In the genomic region with DNA sequence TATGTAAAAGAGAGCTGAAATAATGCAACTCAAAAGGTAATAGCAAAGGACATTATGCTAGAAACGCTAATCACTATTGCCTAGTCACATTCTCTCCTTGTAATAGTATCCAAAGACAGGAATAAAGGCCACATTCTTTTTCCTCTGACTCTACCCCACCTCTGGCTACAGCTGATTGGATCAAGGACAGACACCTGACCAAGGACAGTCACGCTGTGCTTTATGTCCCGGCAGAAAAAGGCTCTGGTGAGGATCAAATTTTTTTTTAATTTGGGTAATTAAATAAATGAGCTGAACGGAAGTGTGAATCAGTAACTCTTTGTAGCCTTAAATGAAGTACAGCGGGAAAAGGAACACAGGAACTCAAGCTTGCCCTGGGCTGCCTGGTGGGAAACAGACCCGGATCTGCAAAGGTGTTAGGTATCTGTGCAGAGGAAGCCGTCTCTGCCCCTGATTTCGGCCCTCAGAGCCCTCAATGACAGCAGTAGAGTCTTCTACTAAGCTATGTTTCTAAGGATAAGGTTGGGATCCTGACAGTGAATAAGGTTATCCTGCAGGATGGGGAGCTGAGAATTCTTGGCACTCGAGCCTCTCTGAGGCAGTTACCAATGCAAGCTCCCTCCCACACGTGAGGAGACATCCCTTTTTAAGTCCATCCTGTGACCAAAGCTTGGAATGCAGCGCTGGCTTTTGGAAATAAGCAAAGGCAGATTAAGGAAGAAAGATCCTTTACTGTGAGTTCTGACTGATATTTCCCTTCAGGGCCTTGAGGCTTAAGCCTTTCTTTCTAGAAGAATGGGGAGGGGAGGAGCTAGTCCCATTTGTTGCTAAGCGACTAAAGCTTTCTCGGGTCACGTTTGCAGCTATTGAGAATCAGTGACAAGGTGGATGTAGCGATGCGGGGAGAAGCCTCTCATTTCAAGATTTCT, we compare ENCODE assay signal across 12 cellular contexts. TPM values are rescaled to one million over a fixed set of nuclear protein-coding genes. Genes with fewer than 3 reads are reported as not detected.
DNase-seq lines count a peak whose midpoint lies in the region; ATAC-seq and TF ChIP-seq lines count a peak whose summit lies in the region.
"Had no signal": no experiment of that assay in that cellular context is flagged by ENCODE, and none has a peak within 500 bp of the region (broad histone marks: within the 10 kb centered on the region; RNA-seq: fewer than 3 reads in every experiment).

No MANE protein-coding gene starts in this region.

- H3K4me3 ChIP-seq in mammary epithelial cell (replicated peaks in 1 of 3; ENCODE audit: insufficient read depth in 1 of 3, low read depth in 2 of 3, low read length in 3 of 3) (no peak overlapping the region), breast epithelium (no peak overlapping the region), iPS-11a (ENCODE audit: low read depth, low read length) (peak overlapping the region; percentile 25)
- H3K4me3 ChIP-seq: A549, right atrium auricular region had no signal

- H3K27ac ChIP-seq in mammary epithelial cell (ENCODE audit: insufficient read depth, low read depth, low read length) (no peak overlapping the region), breast epithelium (no peak overlapping the region)
- H3K27ac ChIP-seq: right atrium auricular region had no signal

- BruUV-seq in mammary epithelial cell (replicated peaks; lab: Mats Ljungman, UMichigan): no TSS peak

- no peak for TF ChIP-seq POLR2A in breast epithelium (IDR thresholded peaks at IDR 0.05)

- DNase-seq in mammary epithelial cell (no peak), breast epithelium (ENCODE audit: low spot score in 2 of 2) (no peak), activated B cell treated with CpG ODN at 0.5 μM for 24 hours (no peak), type B pancreatic cell (ENCODE audit: extremely low spot score, unreplicated experiment) (no peak), DMS 273 (lab: John Stamatoyannopoulos, UW; ENCODE audit: unreplicated experiment) (no peak), HuH-7 (ENCODE audit: low spot score) (no peak)
- DNase-seq: PC-3; stimulated activated naive CD8-positive, alpha-beta T cell treated with anti-CD3 and anti-CD28 coated beads, Interleukin-15, Interleukin-2, amounts not matched to agents 100 U/mL and 50 U/mL, for 24 hours had no signal

- H3K9me3 ChIP-seq in mammary epithelial cell (replicated peaks; ENCODE audit: insufficient read depth, low read length) (no peaks in the 10 kb centered on the region), breast epithelium (peaks cover 0 to 4% of the 10 kb centered on the region in 2 donors)
- H3K9me3 ChIP-seq: A549 had no signal

- intact Hi-C loops in mammary epithelial cell (cut with micrococcal nuclease) (no loop called here), breast epithelium (cut with DNase I; ENCODE audit: low total_unique reads) (loop anchor here (5.0 kb wide), 1 partner anchor 1563 kb away; no protein-coding TSS in a partner anchor), activated B cell treated with CpG ODN at 0.5 μM for 24 hours (cut with micrococcal nuclease) (no loop called here)

- POLR2A ChIA-PET in activated B cell treated with CpG ODN at 0.5 μM for 24 hours (lab: Charles Lee): interaction anchor here (1.0 kb wide), 1 partner anchor 27 kb away, joined by 3 read pairs; no protein-coding TSS in a partner anchor

- dilution Hi-C loops in mammary epithelial cell (cut with HindIII; ENCODE audit: low sequenced_read_pairs): no loop called here

- H3K36me3 ChIP-seq in mammary epithelial cell (ENCODE audit: insufficient read depth, low read length) (no peaks in the 10 kb centered on the region), breast epithelium (no peaks in the 10 kb centered on the region)
- H3K36me3 ChIP-seq: right atrium auricular region had no signal

- in situ Hi-C loops in mammary epithelial cell (cut with MboI; ENCODE audit: low sequenced_read_pairs in 2 of 2): no loop called here

- H3K27me3 Mint-ChIP-seq in activated B cell treated with CpG ODN at 0.5 μM for 24 hours (no peaks in the 10 kb centered on the region), type B pancreatic cell (no peaks in the 10 kb centered on the region)

- H3K36me3 Mint-ChIP-seq in activated B cell treated with CpG ODN at 0.5 μM for 24 hours (ENCODE audit: low read depth) (no peaks in the 10 kb centered on the region), type B pancreatic cell (peaks cover 5% of the 10 kb centered on the region)

- H3K4me1 ChIP-seq in mammary epithelial cell (ENCODE audit: insufficient read depth, low read length) (peaks cover 19% of the 10 kb centered on the region), breast epithelium (no peaks in the 10 kb centered on the region)
- H3K4me1 ChIP-seq: right atrium auricular region had no signal

- CTCF ChIA-PET in mammary epithelial cell (lab: Charles Lee; ENCODE audit: low non-redundant PET): no interaction called here
- CTCF ChIA-PET in activated B cell treated with CpG ODN at 0.5 μM for 24 hours (lab: Charles Lee): interaction anchor here (1.0 kb wide), 1 partner anchor 35 kb away, joined by 3 read pairs; no protein-coding TSS in a partner anchor

- TF ChIP-seq CTCF in mammary epithelial cell (conservative IDR thresholded peaks at IDR 0.05 in 1 of 2, IDR thresholded peaks at IDR 0.05 in 1 of 2; ENCODE audit: extremely low read depth in 1 of 2, insufficient read depth in 1 of 2, low read depth in 1 of 2, low read length in 2 of 2) (no peak), breast epithelium (IDR thresholded peaks at IDR 0.05) (no peak), activated B cell treated with CpG ODN at 0.5 μM for 24 hours (IDR thresholded peaks at IDR 0.05) (no peak), type B pancreatic cell (conservative IDR thresholded peaks at IDR 0.05) (no peak)

- peak overlapping the region; percentile 67 for H3K4me2 ChIP-seq in mammary epithelial cell (ENCODE audit: insufficient read depth, low read depth, low read length)

- peaks cover 13% of the 10 kb centered on the region for H3K4me1 Mint-ChIP-seq in activated B cell treated with CpG ODN at 0.5 μM for 24 hours
- H3K4me1 Mint-ChIP-seq in type B pancreatic cell (ENCODE audit: unreplicated experiment): peaks cover 26% of the 10 kb centered on the region

- no peaks in the 10 kb centered on the region for H3K27me3 ChIP-seq in mammary epithelial cell (ENCODE audit: insufficient read depth, low read length)
- no peaks in the 10 kb centered on the region for H3K27me3 ChIP-seq in breast epithelium
- H3K27me3 ChIP-seq: right atrium auricular region had no signal

- ATAC-seq in activated B cell treated with CpG ODN at 0.5 μM for 24 hours (ENCODE audit: low read depth) (peak; percentile 71), HG02610 (IDR thresholded peaks at IDR 0.05; ENCODE audit: unreplicated experiment) (no peak)
- ATAC-seq: PC-3; stimulated activated naive CD8-positive, alpha-beta T cell treated with anti-CD3 and anti-CD28 coated beads, Interleukin-15, Interleukin-2, amounts not matched to agents 100 U/mL and 50 U/mL, for 24 hours had no signal

- H3K9me3 Mint-ChIP-seq in activated B cell treated with CpG ODN at 0.5 μM for 24 hours (no peaks in the 10 kb centered on the region), type B pancreatic cell (peaks cover 8% of the 10 kb centered on the region)

- no peak overlapping the region for H3K27ac Mint-ChIP-seq in activated B cell treated with CpG ODN at 0.5 μM for 24 hours
- H3K27ac Mint-ChIP-seq in type B pancreatic cell: peak overlapping the region; percentile 90

- H3K4me3 Mint-ChIP-seq in activated B cell treated with CpG ODN at 0.5 μM for 24 hours (no peak overlapping the region), type B pancreatic cell (peak overlapping the region; percentile 78)

- H3K9ac ChIP-seq in mammary epithelial cell (ENCODE audit: insufficient read depth, low read length): no peak overlapping the region

- WGBS in mammary epithelial cell (ENCODE audit: low coverage, missing lambda C conversion rate): 29% methylated on average over 16 of the region's 16 CpGs

- H2AFZ ChIP-seq in mammary epithelial cell (ENCODE audit: low read depth, low read length): peak overlapping the region; percentile 98

- no peaks in the 10 kb centered on the region for H3K79me2 ChIP-seq in mammary epithelial cell (ENCODE audit: insufficient read depth, low read length)

- no peaks in the 10 kb centered on the region for H4K20me1 ChIP-seq in mammary epithelial cell (ENCODE audit: insufficient read depth, low read length)

RNA-seq across cellular contexts. Expression of a gene that starts 37.8 kb away (rescaled TPM):
- total RNA-seq in mammary epithelial cell (10 to 100 TPM; 17.3 to 27.9 TPM), breast epithelium (10 to 100 TPM in 2 of 3 donors, 1 to 10 TPM in 1; 8.0 to 34.4 (median 22.0) TPM), activated B cell treated with CpG ODN at 0.5 μM for 24 hours (51.5 and 60.2 TPM in 2 replicates), type B pancreatic cell (ENCODE audit: low replicate concordance) (57.0 and 153 TPM in 2 replicates)
- polyA plus RNA-seq in mammary epithelial cell: 6.4 TPM
- 2.6 TPM for polyA minus RNA-seq in mammary epithelial cell
